Comparison of ENCODE assay signal across 7 cellular contexts in the genomic region with DNA sequence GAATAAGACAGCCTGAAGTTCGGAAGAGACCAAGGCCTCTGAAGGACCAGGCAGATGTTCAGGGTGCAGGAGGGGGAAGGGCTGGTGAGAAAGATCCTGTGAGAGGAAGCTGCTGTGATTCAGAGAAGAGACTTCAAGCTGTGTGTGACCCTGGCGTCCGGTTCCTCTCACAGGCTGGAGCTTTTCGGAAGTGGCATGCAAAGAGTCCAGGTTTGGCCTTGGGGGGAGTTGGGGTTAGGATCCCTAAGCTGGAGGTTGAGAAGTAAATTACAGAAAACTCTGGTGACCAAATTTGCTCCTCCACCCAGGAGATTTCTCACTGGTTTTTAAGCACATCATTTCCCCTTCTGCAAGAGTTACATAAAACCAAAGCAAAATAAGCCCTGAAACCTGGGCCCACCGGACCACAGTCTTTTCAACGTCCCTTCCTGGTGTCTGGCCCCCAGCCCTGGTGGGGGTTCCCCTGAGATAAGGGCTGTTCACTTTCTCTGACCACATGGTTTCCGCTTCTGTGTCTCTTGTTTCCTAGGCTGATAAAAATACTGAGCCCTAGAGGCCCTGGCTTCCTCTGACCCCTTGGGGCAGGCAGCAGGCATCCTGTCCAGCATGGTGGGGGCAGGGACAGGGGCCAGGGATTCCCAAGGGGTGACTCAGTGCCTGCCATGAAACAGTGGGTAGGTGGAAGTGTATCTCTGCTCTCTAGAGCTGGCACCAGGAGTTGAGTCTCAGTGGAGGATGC. TPM values are rescaled to one million over a fixed set of nuclear protein-coding genes. Genes with fewer than 3 reads are reported as not detected.
A peak's percentile ranks its signal among the peaks of the same experiment; 100 is the strongest.
DNase-seq lines count a peak whose midpoint lies in the region; ATAC-seq lines count a peak whose summit lies in the region.

No MANE protein-coding gene starts in this region.

- DNase-seq in NOMO-1 treated with dmso at 0.1 percent for 144 hours (lab: John Stamatoyannopoulos, UW; ENCODE audit: unreplicated experiment) (peak; percentile 95), hepatic stellate cell (ENCODE audit: low spot score) (peak; percentile 72), cerebellum (ENCODE audit: low spot score) (no peak)
- peak; percentile 66 for DNase-seq in activated naive CD8-positive, alpha-beta T cell treated with anti-CD3 and anti-CD28 coated beads for 36 hours
- peak; percentile 78 for DNase-seq in stimulated activated naive B cell treated with anti-CD40 and anti-IgM and Interleukin-4, amounts not matched to agents 10 μg/mL and 1 μg/mL and 100 μg/mL, for 72 hours

- peak; percentile 52 for ATAC-seq in GM18858 (IDR thresholded peaks at IDR 0.05; ENCODE audit: unreplicated experiment)
- ATAC-seq in HG02798 (IDR thresholded peaks at IDR 0.05; ENCODE audit: poor library complexity, unreplicated experiment) = peak; percentile 65
- ATAC-seq in stimulated activated naive B cell treated with anti-CD40 and anti-IgM and Interleukin-4, amounts not matched to agents 10 μg/mL and 1 μg/mL and 100 μg/mL, for 72 hours (replicated peaks) = peak; percentile 74 to 77

- H3K27me3 Mint-ChIP-seq in activated naive CD8-positive, alpha-beta T cell treated with anti-CD3 and anti-CD28 coated beads for 36 hours = no peaks in the 10 kb centered on the region
- no peaks in the 10 kb centered on the region for H3K27me3 Mint-ChIP-seq in stimulated activated naive B cell treated with anti-CD40 and anti-IgM and Interleukin-4, amounts not matched to agents 10 μg/mL and 1 μg/mL and 100 μg/mL, for 72 hours

- peaks cover 77% of the 10 kb centered on the region for H3K4me1 Mint-ChIP-seq in activated naive CD8-positive, alpha-beta T cell treated with anti-CD3 and anti-CD28 coated beads for 36 hours
- H3K4me1 Mint-ChIP-seq in stimulated activated naive B cell treated with anti-CD40 and anti-IgM and Interleukin-4, amounts not matched to agents 10 μg/mL and 1 μg/mL and 100 μg/mL, for 72 hours = peaks cover 62 to 82% of the 10 kb centered on the region in 2 donors

- peak overlapping the region; percentile 92 for H3K27ac Mint-ChIP-seq in activated naive CD8-positive, alpha-beta T cell treated with anti-CD3 and anti-CD28 coated beads for 36 hours
- peak overlapping the region; percentile 92 for H3K27ac Mint-ChIP-seq in stimulated activated naive B cell treated with anti-CD40 and anti-IgM and Interleukin-4, amounts not matched to agents 10 μg/mL and 1 μg/mL and 100 μg/mL, for 72 hours

- H3K9me3 Mint-ChIP-seq in activated naive CD8-positive, alpha-beta T cell treated with anti-CD3 and anti-CD28 coated beads for 36 hours = peaks cover 4% of the 10 kb centered on the region
- peaks cover 0 to 2% of the 10 kb centered on the region in 2 donors for H3K9me3 Mint-ChIP-seq in stimulated activated naive B cell treated with anti-CD40 and anti-IgM and Interleukin-4, amounts not matched to agents 10 μg/mL and 1 μg/mL and 100 μg/mL, for 72 hours

- H3K4me3 Mint-ChIP-seq in activated naive CD8-positive, alpha-beta T cell treated with anti-CD3 and anti-CD28 coated beads for 36 hours = peak overlapping the region; percentile 71
- H3K4me3 Mint-ChIP-seq in stimulated activated naive B cell treated with anti-CD40 and anti-IgM and Interleukin-4, amounts not matched to agents 10 μg/mL and 1 μg/mL and 100 μg/mL, for 72 hours = peak overlapping the region; percentile 81 to 86

- peaks cover 51% of the 10 kb centered on the region for H3K36me3 Mint-ChIP-seq in activated naive CD8-positive, alpha-beta T cell treated with anti-CD3 and anti-CD28 coated beads for 36 hours
- H3K36me3 Mint-ChIP-seq in stimulated activated naive B cell treated with anti-CD40 and anti-IgM and Interleukin-4, amounts not matched to agents 10 μg/mL and 1 μg/mL and 100 μg/mL, for 72 hours = peaks cover 20 to 62% of the 10 kb centered on the region in 2 donors

RNA-seq across cellular contexts. Expression of gene LTA, which starts 12.0 kb away (rescaled TPM):
- 100 to 1,000 TPM; 328 to 335 TPM for total RNA-seq in activated naive CD8-positive, alpha-beta T cell treated with anti-CD3 and anti-CD28 coated beads for 36 hours
- total RNA-seq in cerebellum = not detected

RNA-seq across cellular contexts. Expression of gene NFKBIL1, which starts 12.7 kb away (rescaled TPM):
- total RNA-seq in activated naive CD8-positive, alpha-beta T cell treated with anti-CD3 and anti-CD28 coated beads for 36 hours = 10 to 100 TPM; 10.6 TPM
- 15.3 TPM for total RNA-seq in cerebellum

RNA-seq across cellular contexts. Expression of gene ATP6V1G2, which starts 13.7 kb away (rescaled TPM):
- total RNA-seq in activated naive CD8-positive, alpha-beta T cell treated with anti-CD3 and anti-CD28 coated beads for 36 hours = 1 to 10 TPM; 1.0 to 1.5 TPM
- total RNA-seq in cerebellum = 48.2 TPM

RNA-seq across cellular contexts. Expression of gene TNF, which starts 15.2 kb away (rescaled TPM):
- total RNA-seq in activated naive CD8-positive, alpha-beta T cell treated with anti-CD3 and anti-CD28 coated beads for 36 hours = 100 to 1,000 TPM; 114 to 115 TPM
- total RNA-seq in cerebellum = 0.18 TPM

RNA-seq across cellular contexts. Expression of gene DDX39B, which starts 18.3 kb away (rescaled TPM):
- total RNA-seq in activated naive CD8-positive, alpha-beta T cell treated with anti-CD3 and anti-CD28 coated beads for 36 hours = 100 to 1,000 TPM; 570 to 580 TPM
- total RNA-seq in cerebellum = 245 TPM

Comparison
In these comparisons a context has a peak if more than half of its experiments do, and no peak if none do; other contexts are left out.
1. RNA of gene LTA, which starts 12.0 kb away (total RNA-seq): 328 to 335 TPM in activated naive CD8-positive, alpha-beta T cell treated with anti-CD3 and anti-CD28 coated beads for 36 hours; not detected in cerebellum (single experiment); every median in the first group is over 100 times any median in the second.
2. RNA of gene ATP6V1G2, which starts 13.7 kb away (total RNA-seq): 48.2 TPM in cerebellum (single experiment); 1.0 to 1.5 TPM in activated naive CD8-positive, alpha-beta T cell treated with anti-CD3 and anti-CD28 coated beads for 36 hours; every median in the first group is over 10 times any median in the second.
3. Peak in every context shown above with its lines, with median percentiles within 50 percentile points of each other: ATAC-seq.